In genomic region chr6:144330588-144330987, GRCh38 we compare ENCODE assay signal across 1 cellular context.
A peak's percentile ranks its signal among the peaks of the same experiment; 100 is the strongest.
TF ChIP-seq lines count a peak whose summit lies in the region.

No MANE protein-coding gene starts in this region.

TF ChIP-seq in GM23338, 12 proteins besides CTCF, POLR2A, EP300 and RAD21:
- TF ChIP-seq, protein P1, sequence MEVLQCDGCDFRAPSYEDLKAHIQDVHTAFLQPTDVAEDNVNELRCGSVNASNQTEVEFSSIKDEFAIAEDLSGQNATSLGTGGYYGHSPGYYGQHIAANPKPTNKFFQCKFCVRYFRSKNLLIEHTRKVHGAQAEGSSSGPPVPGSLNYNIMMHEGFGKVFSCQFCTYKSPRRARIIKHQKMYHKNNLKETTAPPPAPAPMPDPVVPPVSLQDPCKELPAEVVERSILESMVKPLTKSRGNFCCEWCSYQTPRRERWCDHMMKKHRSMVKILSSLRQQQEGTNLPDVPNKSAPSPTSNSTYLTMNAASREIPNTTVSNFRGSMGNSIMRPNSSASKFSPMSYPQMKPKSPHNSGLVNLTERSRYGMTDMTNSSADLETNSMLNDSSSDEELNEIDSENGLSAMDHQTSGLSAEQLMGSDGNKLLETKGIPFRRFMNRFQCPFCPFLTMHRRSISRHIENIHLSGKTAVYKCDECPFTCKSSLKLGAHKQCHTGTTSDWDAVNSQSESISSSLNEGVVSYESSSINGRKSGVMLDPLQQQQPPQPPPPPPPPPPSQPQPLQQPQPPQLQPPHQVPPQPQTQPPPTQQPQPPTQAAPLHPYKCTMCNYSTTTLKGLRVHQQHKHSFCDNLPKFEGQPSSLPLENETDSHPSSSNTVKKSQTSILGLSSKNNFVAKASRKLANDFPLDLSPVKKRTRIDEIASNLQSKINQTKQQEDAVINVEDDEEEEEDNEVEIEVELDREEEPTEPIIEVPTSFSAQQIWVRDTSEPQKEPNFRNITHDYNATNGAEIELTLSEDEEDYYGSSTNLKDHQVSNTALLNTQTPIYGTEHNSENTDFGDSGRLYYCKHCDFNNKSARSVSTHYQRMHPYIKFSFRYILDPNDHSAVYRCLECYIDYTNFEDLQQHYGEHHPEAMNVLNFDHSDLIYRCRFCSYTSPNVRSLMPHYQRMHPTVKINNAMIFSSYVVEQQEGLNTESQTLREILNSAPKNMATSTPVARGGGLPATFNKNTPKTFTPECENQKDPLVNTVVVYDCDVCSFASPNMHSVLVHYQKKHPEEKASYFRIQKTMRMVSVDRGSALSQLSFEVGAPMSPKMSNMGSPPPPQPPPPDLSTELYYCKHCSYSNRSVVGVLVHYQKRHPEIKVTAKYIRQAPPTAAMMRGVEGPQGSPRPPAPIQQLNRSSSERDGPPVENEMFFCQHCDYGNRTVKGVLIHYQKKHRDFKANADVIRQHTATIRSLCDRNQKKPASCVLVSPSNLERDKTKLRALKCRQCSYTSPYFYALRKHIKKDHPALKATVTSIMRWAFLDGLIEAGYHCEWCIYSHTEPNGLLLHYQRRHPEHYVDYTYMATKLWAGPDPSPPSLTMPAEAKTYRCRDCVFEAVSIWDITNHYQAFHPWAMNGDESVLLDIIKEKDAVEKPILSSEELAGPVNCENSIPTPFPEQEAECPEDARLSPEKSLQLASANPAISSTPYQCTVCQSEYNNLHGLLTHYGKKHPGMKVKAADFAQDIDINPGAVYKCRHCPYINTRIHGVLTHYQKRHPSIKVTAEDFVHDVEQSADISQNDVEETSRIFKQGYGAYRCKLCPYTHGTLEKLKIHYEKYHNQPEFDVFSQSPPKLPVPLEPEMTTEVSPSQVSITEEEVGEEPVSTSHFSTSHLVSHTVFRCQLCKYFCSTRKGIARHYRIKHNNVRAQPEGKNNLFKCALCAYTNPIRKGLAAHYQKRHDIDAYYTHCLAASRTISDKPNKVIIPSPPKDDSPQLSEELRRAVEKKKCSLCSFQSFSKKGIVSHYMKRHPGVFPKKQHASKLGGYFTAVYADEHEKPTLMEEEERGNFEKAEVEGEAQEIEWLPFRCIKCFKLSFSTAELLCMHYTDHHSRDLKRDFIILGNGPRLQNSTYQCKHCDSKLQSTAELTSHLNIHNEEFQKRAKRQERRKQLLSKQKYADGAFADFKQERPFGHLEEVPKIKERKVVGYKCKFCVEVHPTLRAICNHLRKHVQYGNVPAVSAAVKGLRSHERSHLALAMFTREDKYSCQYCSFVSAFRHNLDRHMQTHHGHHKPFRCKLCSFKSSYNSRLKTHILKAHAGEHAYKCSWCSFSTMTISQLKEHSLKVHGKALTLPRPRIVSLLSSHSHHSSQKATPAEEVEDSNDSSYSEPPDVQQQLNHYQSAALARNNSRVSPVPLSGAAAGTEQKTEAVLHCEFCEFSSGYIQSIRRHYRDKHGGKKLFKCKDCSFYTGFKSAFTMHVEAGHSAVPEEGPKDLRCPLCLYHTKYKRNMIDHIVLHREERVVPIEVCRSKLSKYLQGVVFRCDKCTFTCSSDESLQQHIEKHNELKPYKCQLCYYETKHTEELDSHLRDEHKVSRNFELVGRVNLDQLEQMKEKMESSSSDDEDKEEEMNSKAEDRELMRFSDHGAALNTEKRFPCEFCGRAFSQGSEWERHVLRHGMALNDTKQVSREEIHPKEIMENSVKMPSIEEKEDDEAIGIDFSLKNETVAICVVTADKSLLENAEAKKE (CRISPR knock-in tag; IDR thresholded peaks at IDR 0.05): peak; percentile 42; the same call in 1 of the 2 replicates
- TF ChIP-seq REST (IDR thresholded peaks at IDR 0.05; ENCODE audit: unreplicated experiment) (no peak), NANOG (IDR thresholded peaks at IDR 0.05; ENCODE audit: borderline replicate concordance) (no peak; the same call in 1 of the 2 replicates), EZH2 (IDR thresholded peaks at IDR 0.05; ENCODE audit: low read depth, unreplicated experiment) (no peak), STAT1 (IDR thresholded peaks at IDR 0.05; ENCODE audit: unreplicated experiment) (no peak), JUNB (IDR thresholded peaks at IDR 0.05; ENCODE audit: unreplicated experiment) (no peak), EZH2phosphoT487 (IDR thresholded peaks at IDR 0.05; ENCODE audit: unreplicated experiment) (no peak), ZNF331 (CRISPR knock-in tag; IDR thresholded peaks at IDR 0.05; ENCODE audit: low read depth) (no peak)
